8 cellular contexts compared by ENCODE assay signal in the genomic region with DNA sequence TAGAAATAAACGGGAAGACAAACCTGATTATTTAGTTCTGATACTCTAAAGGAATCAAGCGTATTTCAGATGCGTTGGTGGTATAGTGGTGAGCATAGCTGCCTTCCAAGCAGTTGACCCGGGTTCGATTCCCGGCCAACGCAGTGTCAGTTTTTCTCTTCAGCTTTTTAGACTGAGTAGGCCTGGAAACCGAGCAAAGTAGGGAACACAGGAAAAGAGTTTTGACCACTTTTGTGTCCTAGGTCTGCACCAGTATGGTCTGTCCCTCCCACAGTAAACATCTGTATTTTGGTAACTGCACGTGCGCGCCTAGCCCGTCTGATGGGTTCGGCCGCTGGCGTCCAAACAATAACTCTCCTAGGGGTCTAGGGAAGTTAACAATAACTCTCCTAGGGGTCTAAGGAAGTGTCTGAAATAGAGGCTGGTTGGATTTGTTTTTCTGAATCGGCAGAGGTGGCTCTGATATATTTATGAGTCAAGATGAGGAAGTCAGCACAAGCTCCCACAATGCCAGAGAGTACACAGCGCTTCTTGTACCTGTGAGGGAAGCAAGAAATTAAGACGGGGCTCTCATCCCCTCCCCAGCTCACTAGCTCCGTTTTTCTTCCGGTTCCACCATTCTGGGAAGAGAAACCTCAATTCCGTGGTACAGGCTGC. TPM values are rescaled to one million over a fixed set of nuclear protein-coding genes. Genes with fewer than 3 reads are reported as not detected.
DNase-seq lines count a peak whose midpoint lies in the region; ATAC-seq and TF ChIP-seq lines count a peak whose summit lies in the region.

No MANE protein-coding gene starts in this region.

- CTCF ChIA-PET in PC-9 (lab: Charles Lee), result no interaction called here

- H2AFZ ChIP-seq in PC-9, result peak overlapping the region; percentile 96

- POLR2A ChIA-PET in PC-9 (lab: Charles Lee; ENCODE audit: unreplicated experiment), result interaction anchor here (0.6 to 1.1 kb wide), 2 partner anchors 14 to 16 kb away, joined by 3 to 4 read pairs; no protein-coding TSS in a partner anchor
- POLR2A ChIA-PET in naive thymus-derived CD8-positive, alpha-beta T cell (lab: Charles Lee), result interaction anchor here (0.6 to 6.4 kb wide), 21 partner anchors 12 to 213 kb away, joined by 3 to 114 read pairs (median 5); partner anchors contain the start of genes ANKRD34A, HJV, LIX1L and PEX11B

- peak overlapping the region; percentile 89 for H3K4me3 Mint-ChIP-seq in activated T-cell treated with anti-CD3 and anti-CD28 coated beads, Interleukin-2, amount 50 U/mL, for 24 hours
- peak overlapping the region; percentile 92 to 99 (median 96) for H3K4me3 Mint-ChIP-seq in naive thymus-derived CD8-positive, alpha-beta T cell

- H3K27ac Mint-ChIP-seq in activated T-cell treated with anti-CD3 and anti-CD28 coated beads, Interleukin-2, amount 50 U/mL, for 24 hours, result peak overlapping the region; percentile 97
- peak overlapping the region; percentile 90 to 100 (median 96) for H3K27ac Mint-ChIP-seq in naive thymus-derived CD8-positive, alpha-beta T cell

- intact Hi-C loops in PC-9 (cut with micrococcal nuclease; ENCODE audit: unreplicated experiment), result loop anchor here (2.0 to 5.0 kb wide), 3 partner anchors 58 to 180 kb away; partner anchors contain the start of genes PIAS3 and RBM8A
- intact Hi-C loops in esophagus squamous epithelium (cut with DNase I), result no loop called here

- no peaks in the 10 kb centered on the region for H3K79me2 ChIP-seq in PC-9 (ENCODE audit: low read depth)

- peaks cover 40% of the 10 kb centered on the region for H3K4me1 Mint-ChIP-seq in activated T-cell treated with anti-CD3 and anti-CD28 coated beads, Interleukin-2, amount 50 U/mL, for 24 hours (ENCODE audit: low read depth)
- H3K4me1 Mint-ChIP-seq in naive thymus-derived CD8-positive, alpha-beta T cell, result peaks cover 32 to 43% (median 38%) of the 10 kb centered on the region in 4 donors

- peaks cover 12% of the 10 kb centered on the region for H3K36me3 Mint-ChIP-seq in activated T-cell treated with anti-CD3 and anti-CD28 coated beads, Interleukin-2, amount 50 U/mL, for 24 hours (ENCODE audit: low read depth)
- H3K36me3 Mint-ChIP-seq in naive thymus-derived CD8-positive, alpha-beta T cell, result peaks cover 0 to 12% (median 5%) of the 10 kb centered on the region in 3 donors

- peak overlapping the region; percentile 82 for H3K4me2 ChIP-seq in PC-9

- no peaks in the 10 kb centered on the region for H3K9me3 Mint-ChIP-seq in activated T-cell treated with anti-CD3 and anti-CD28 coated beads, Interleukin-2, amount 50 U/mL, for 24 hours
- peaks cover 0 to 19% (median 0%) of the 10 kb centered on the region in 9 donors for H3K9me3 Mint-ChIP-seq in naive thymus-derived CD8-positive, alpha-beta T cell

- DNase-seq in NCI-H1436 (lab: John Stamatoyannopoulos, UW) (peak; percentile 58), NCI-H1436 treated with DMSO at 0.1 percent for 48 hours (lab: John Stamatoyannopoulos, UW) (no peak), PC-9 (peak; percentile 81), esophagus squamous epithelium (lab: John Stamatoyannopoulos, UW) (no peak)
- peak; percentile 88 for DNase-seq in activated T-cell treated with anti-CD3 and anti-CD28 coated beads, Interleukin-2, amount 50 U/mL, for 24 hours
- DNase-seq in naive thymus-derived CD8-positive, alpha-beta T cell, result peak; percentile 38 to 94 (median 80)
- DNase-seq in stimulated activated naive CD4-positive, alpha-beta T cell (lab: John Stamatoyannopoulos, UW), result peak; percentile 60 to 91 (median 76)

- H3K27ac ChIP-seq in PC-9 (peak overlapping the region; percentile 88), esophagus squamous epithelium (peak overlapping the region; percentile 89 to 94 (median 94))

- TF ChIP-seq POLR2A in esophagus squamous epithelium (IDR thresholded peaks at IDR 0.05), result peak in 1 of 4 donors; percentile 27

- TF ChIP-seq EP300 in Ishikawa (IDR thresholded peaks at IDR 0.05; ENCODE audit: borderline replicate concordance), result no peak

- H3K9me2 ChIP-seq in PC-9 (ENCODE audit: insufficient read depth), result no peaks in the 10 kb centered on the region

- H3K4me3 ChIP-seq in PC-9 (peak overlapping the region; percentile 74), esophagus squamous epithelium (peak overlapping the region; percentile 56 to 78 (median 71))

- no peaks in the 10 kb centered on the region for H3K27me3 ChIP-seq in PC-9 (ENCODE audit: insufficient read depth, low read depth)
- H3K27me3 ChIP-seq in esophagus squamous epithelium, result no peaks in the 10 kb centered on the region

- peaks cover 39% of the 10 kb centered on the region for H3F3A ChIP-seq in PC-9 (ENCODE audit: insufficient read depth, low read depth)

- BruUV-seq in PC-9 (replicated peaks; lab: Mats Ljungman, UMichigan), result no TSS peak

- H4K20me1 ChIP-seq in PC-9 (ENCODE audit: insufficient read depth), result peaks cover 6% of the 10 kb centered on the region; the same call in 1 of the 2 replicates

- TF ChIP-seq CTCF in PC-9 (conservative IDR thresholded peaks at IDR 0.05) (no peak), esophagus squamous epithelium (IDR thresholded peaks at IDR 0.05) (no peak)

- peak; percentile 51 to 68 for ATAC-seq in naive thymus-derived CD8-positive, alpha-beta T cell

- peaks cover 3% of the 10 kb centered on the region for H3K27me3 Mint-ChIP-seq in activated T-cell treated with anti-CD3 and anti-CD28 coated beads, Interleukin-2, amount 50 U/mL, for 24 hours
- H3K27me3 Mint-ChIP-seq in naive thymus-derived CD8-positive, alpha-beta T cell, result peaks cover 0 to 17% (median 0%) of the 10 kb centered on the region in 5 donors

- H3K36me3 ChIP-seq in PC-9 (ENCODE audit: low read depth), result no peaks in the 10 kb centered on the region
- no peaks in the 10 kb centered on the region for H3K36me3 ChIP-seq in esophagus squamous epithelium

- TF ChIP-seq RAD21 in Ishikawa (IDR thresholded peaks at IDR 0.05; ENCODE audit: low read depth), result no peak

- no peaks in the 10 kb centered on the region for H3K9me3 ChIP-seq in PC-9 (ENCODE audit: insufficient read depth, low read depth)
- H3K9me3 ChIP-seq in esophagus squamous epithelium, result no peaks in the 10 kb centered on the region

- WGBS in esophagus squamous epithelium, 2 donors, result 1% methylated on average over 18 to 21 of the region's 21 CpGs

- H3K4me1 ChIP-seq in PC-9 (replicated peaks; ENCODE audit: insufficient read depth), result no peaks in the 10 kb centered on the region
- H3K4me1 ChIP-seq in esophagus squamous epithelium, result peaks cover 0 to 46% (median 5%) of the 10 kb centered on the region in 3 donors

TF ChIP-seq in Ishikawa, 13 proteins besides CTCF, POLR2A, EP300 and RAD21 (continues in another document):
- TF ChIP-seq TAF1 (IDR thresholded peaks at IDR 0.05; ENCODE audit: low read depth) (no peak), TEAD4 (IDR thresholded peaks at IDR 0.05) (peak; percentile 92), YY1 (IDR thresholded peaks at IDR 0.05; ENCODE audit: low read depth) (peak; percentile 37), FOXM1 (IDR thresholded peaks at IDR 0.05; ENCODE audit: borderline replicate concordance, low read depth) (0 out of 2 replicates have a peak, but pooled peaks have one; percentile 9), REST (IDR thresholded peaks at IDR 0.05; ENCODE audit: low read depth) (no peak), MAX (IDR thresholded peaks at IDR 0.05) (peak; percentile 74), EGR1 (IDR thresholded peaks at IDR 0.05) (no peak), NFIC (IDR thresholded peaks at IDR 0.05) (no peak), ZBTB7A (IDR thresholded peaks at IDR 0.05; ENCODE audit: low read depth) (0 out of 2 replicates have a peak, but pooled peaks have one; percentile 25), CEBPB (IDR thresholded peaks at IDR 0.05) (no peak), CREB1 (IDR thresholded peaks at IDR 0.05; ENCODE audit: low read depth) (no peak), TCF12 (IDR thresholded peaks at IDR 0.05; ENCODE audit: low read depth) (no peak)

RNA-seq across cellular contexts. Expression of gene HJV, which starts 15.6 kb away (rescaled TPM):
- not detected in 2 replicates for total RNA-seq in PC-9 (2021)
- not detected for total RNA-seq in esophagus squamous epithelium
- total RNA-seq in naive thymus-derived CD8-positive, alpha-beta T cell, result not detected
- not detected for polyA plus RNA-seq in naive thymus-derived CD8-positive, alpha-beta T cell

RNA-seq across cellular contexts. Expression of gene TXNIP, which starts 40.7 kb away (rescaled TPM):
- 95.7 and 131 TPM in 2 replicates for total RNA-seq in PC-9 (2021)
- 100 to 1,000 TPM in 3 of 4 donors, 10 to 100 TPM in 1; 94.9 to 942 (median 328) TPM for total RNA-seq in esophagus squamous epithelium
- 100 to 1,000 TPM; 836 to 848 TPM for total RNA-seq in naive thymus-derived CD8-positive, alpha-beta T cell
- 1,000 to 10,000 TPM; 4,009 to 5,114 (median 5,016) TPM for polyA plus RNA-seq in naive thymus-derived CD8-positive, alpha-beta T cell

Comparison
In these comparisons a context has a peak if more than half of its experiments do, and no peak if none do; other contexts are left out.
1. DNase-seq: peak in NCI-H1436 (single experiment), PC-9 (2 of 2), activated T-cell treated with anti-CD3 and anti-CD28 coated beads, Interleukin-2, amount 50 U/mL, for 24 hours (single experiment), naive thymus-derived CD8-positive, alpha-beta T cell (10 of 10) and stimulated activated naive CD4-positive, alpha-beta T cell (6 of 6); none in NCI-H1436 treated with DMSO at 0.1 percent for 48 hours (single experiment) and esophagus squamous epithelium (single experiment).